8 cellular contexts compared by ENCODE assay signal in the genomic region with DNA sequence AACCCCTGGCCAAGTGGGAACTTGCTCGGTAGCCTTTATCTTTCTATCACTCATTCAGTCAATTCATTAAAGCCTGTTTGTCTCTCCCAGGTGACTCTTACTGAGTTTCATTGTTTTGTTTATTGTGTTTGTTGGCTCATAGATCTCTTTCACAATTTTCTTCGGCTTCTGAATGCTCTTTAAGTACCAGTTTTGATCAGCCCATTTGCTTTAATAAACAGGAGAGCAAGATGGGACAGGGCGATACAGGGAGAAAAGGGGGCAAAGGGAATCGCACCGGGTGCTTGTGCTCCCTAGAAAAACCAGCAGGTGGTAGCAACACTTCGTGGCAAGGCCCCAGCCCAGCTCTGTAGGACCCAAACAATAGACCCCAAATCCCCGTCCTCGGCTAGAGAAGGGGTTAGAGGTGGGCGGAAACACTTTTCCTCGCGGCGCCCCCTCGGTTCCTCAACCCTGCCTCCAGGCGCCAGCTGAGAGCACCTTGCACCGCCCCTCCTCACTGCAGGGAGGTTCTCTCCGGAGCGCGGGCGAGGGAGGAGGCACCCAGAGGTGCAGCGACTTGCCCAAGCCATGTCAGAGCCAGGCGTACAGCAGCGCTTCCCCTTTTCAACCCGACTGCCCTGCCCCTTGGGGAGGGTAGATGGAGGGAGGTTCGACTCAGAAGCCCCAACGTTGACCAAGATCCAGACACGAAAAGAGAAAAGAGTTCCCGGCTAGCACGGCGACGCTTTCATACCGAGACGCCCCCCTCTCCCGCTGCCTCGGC. TPM values are rescaled to one million over a fixed set of nuclear protein-coding genes. Genes with fewer than 3 reads are reported as not detected.
DNase-seq lines count a peak whose midpoint lies in the region; ATAC-seq lines count a peak whose summit lies in the region.

No MANE protein-coding gene starts in this region.

- ATAC-seq in GM21737 (IDR thresholded peaks at IDR 0.05; ENCODE audit: unreplicated experiment) = peak; percentile 76
- peak; percentile 74 to 81 for ATAC-seq in right cardiac atrium

- H3K9me3 ChIP-seq in right cardiac atrium (ENCODE audit: control insufficient read depth, low read length) = no peaks in the 10 kb centered on the region

- H3K36me3 ChIP-seq in rectal smooth muscle tissue (ENCODE audit: control insufficient read depth, insufficient read depth, low read length) = no peaks in the 10 kb centered on the region

- H3K4me1 ChIP-seq in right cardiac atrium (ENCODE audit: control insufficient read depth, insufficient read depth, low read length) = no peaks in the 10 kb centered on the region
- H3K4me1 ChIP-seq in rectal smooth muscle tissue (ENCODE audit: control insufficient read depth, insufficient read depth, low read length) = no peaks in the 10 kb centered on the region

- intact Hi-C loops in right cardiac atrium (cut with DNase I) = loop anchor here in 3 of 4 donors (2.0 to 10.0 kb wide), 3 partner anchors 148 to 361 kb away; no protein-coding TSS in a partner anchor

- DNase-seq in GF-D8 (lab: John Stamatoyannopoulos, UW) = peak; percentile 42
- DNase-seq in Jurkat, Clone E6-1 (ENCODE audit: low read depth, low spot score) = peak; percentile 73
- peak; percentile 36 for DNase-seq in T follicular helper cell (ENCODE audit: low read depth)
- peak; percentile 46 for DNase-seq in amniotic stem cell (lab: John Stamatoyannopoulos, UW)
- DNase-seq in right cardiac atrium = peak; percentile 62 to 82 (median 81)
- no peak for DNase-seq in GOT3 (lab: John Stamatoyannopoulos, UW)

- peak overlapping the region; percentile 89 for H3K4me3 ChIP-seq in Jurkat, Clone E6-1 (ENCODE audit: low read length)
- H3K4me3 ChIP-seq in right cardiac atrium (ENCODE audit: low read length) (peak overlapping the region; percentile 88), rectal smooth muscle tissue (ENCODE audit: low read length) (peak overlapping the region; percentile 88)

- under 1% methylated on average over 34 of the region's 34 CpGs for WGBS in right cardiac atrium

- peak overlapping the region; percentile 25 for H3K9ac ChIP-seq in rectal smooth muscle tissue (ENCODE audit: low read length)

- peak overlapping the region; percentile 13 for H3K27ac ChIP-seq in right cardiac atrium (ENCODE audit: low read length)
- no peak overlapping the region for H3K27ac ChIP-seq in rectal smooth muscle tissue (ENCODE audit: low read depth, low read length)

- H3K27me3 ChIP-seq in right cardiac atrium (ENCODE audit: control insufficient read depth, insufficient read depth) (no peaks in the 10 kb centered on the region), rectal smooth muscle tissue (ENCODE audit: control insufficient read depth, insufficient read depth, low read length) (no peaks in the 10 kb centered on the region)

RNA-seq across cellular contexts. Expression of a gene that starts 1.0 kb away (rescaled TPM):
- polyA plus RNA-seq in Jurkat, Clone E6-1 (2012; ENCODE audit: insufficient read depth, insufficient read length) = 34.2 TPM
- total RNA-seq in right cardiac atrium = 10 to 100 TPM in 1 of 4 donors, 1 to 10 TPM in 3; 3.8 to 11.3 (median 6.7) TPM
- polyA plus RNA-seq in right cardiac atrium = 6.9 TPM

RNA-seq across cellular contexts. Expression of a gene that starts 31.6 kb away (rescaled TPM):
- polyA plus RNA-seq in Jurkat, Clone E6-1 (2012; ENCODE audit: insufficient read depth, insufficient read length) = not detected
- not detected for total RNA-seq in right cardiac atrium
- polyA plus RNA-seq in right cardiac atrium = not detected
